Comparison of ENCODE assay signal across 1 cellular context in genomic region chr4:99088485-99089365, GRCh38.
TF ChIP-seq lines count a peak whose summit lies in the region.

Gene ADH5, minus strand, starts transcription at chr4:99088788. Its CDS starts 88 bp downstream, at chr4:99088700.

TF ChIP-seq in HepG2, 621 proteins besides CTCF, POLR2A, EP300 and RAD21 (continued from another document and continues in another):
- peak; percentile 67; the same call in 1 of the 2 replicates for TF ChIP-seq ZBED4 (CRISPR knock-in tag; IDR thresholded peaks at IDR 0.05; ENCODE audit: borderline replicate concordance)
- TF ChIP-seq ARID3A (IDR thresholded peaks at IDR 0.05; ENCODE audit: low read depth, low read length): no peak
- 0 out of 2 replicates have a peak, but pooled peaks have one; percentile 12 for TF ChIP-seq SMC3 (IDR thresholded peaks at IDR 0.05; ENCODE audit: low read length)
- peak; percentile 52; the same call in 1 of the 2 replicates for TF ChIP-seq TSC22D2 (CRISPR knock-in tag; IDR thresholded peaks at IDR 0.05; ENCODE audit: borderline replicate concordance)
- TF ChIP-seq ZNF33B (CRISPR knock-in tag; IDR thresholded peaks at IDR 0.05): peak; percentile 88
- no peak for TF ChIP-seq TCF12 (IDR thresholded peaks at IDR 0.05)
- no peak for TF ChIP-seq TCF12 (CRISPR knock-in tag; IDR thresholded peaks at IDR 0.05)
- TF ChIP-seq ZBTB14 (CRISPR knock-in tag; IDR thresholded peaks at IDR 0.05): peak; percentile 58; the same call in 1 of the 2 replicates
- TF ChIP-seq HNRNPL (IDR thresholded peaks at IDR 0.05; ENCODE audit: low read depth, low read length): no peak
- peak; percentile 64 for TF ChIP-seq IKZF5 (CRISPR knock-in tag; IDR thresholded peaks at IDR 0.05)
- TF ChIP-seq RAD51 (IDR thresholded peaks at IDR 0.05; ENCODE audit: borderline replicate concordance): no peak
- no peak for TF ChIP-seq GPN1 (CRISPR knock-in tag; IDR thresholded peaks at IDR 0.05; ENCODE audit: borderline replicate concordance)
- no peak for TF ChIP-seq SNAPC5 (CRISPR knock-in tag; IDR thresholded peaks at IDR 0.05; ENCODE audit: borderline replicate concordance)
- TF ChIP-seq ZNF775 (CRISPR knock-in tag; IDR thresholded peaks at IDR 0.05; ENCODE audit: borderline replicate concordance): 0 out of 2 replicates have a peak, but pooled peaks have one; percentile 65
- TF ChIP-seq NCOR1 (IDR thresholded peaks at IDR 0.05; ENCODE audit: borderline replicate concordance, low read length): no peak
- TF ChIP-seq TRIM22 (IDR thresholded peaks at IDR 0.05): no peak
- TF ChIP-seq ZNF451 (CRISPR knock-in tag; IDR thresholded peaks at IDR 0.05): no peak
- TF ChIP-seq ATF2 (CRISPR knock-in tag; IDR thresholded peaks at IDR 0.05): peak; percentile 33
- TF ChIP-seq JDP2 (CRISPR knock-in tag; IDR thresholded peaks at IDR 0.05; ENCODE audit: borderline replicate concordance): peak; percentile 40; the same call in 1 of the 2 replicates
- no peak for TF ChIP-seq ZNF224 (CRISPR knock-in tag; IDR thresholded peaks at IDR 0.05)
- no peak for TF ChIP-seq NCOA5 (CRISPR knock-in tag; IDR thresholded peaks at IDR 0.05)
- TF ChIP-seq HIVEP1 (CRISPR knock-in tag; IDR thresholded peaks at IDR 0.05): no peak
- peak; percentile 75; the same call in 1 of the 2 replicates for TF ChIP-seq ZNF772 (CRISPR knock-in tag; IDR thresholded peaks at IDR 0.05)
- TF ChIP-seq FOXP4 (CRISPR knock-in tag; IDR thresholded peaks at IDR 0.05): no peak
- no peak for TF ChIP-seq ZNF460 (CRISPR knock-in tag; IDR thresholded peaks at IDR 0.05; ENCODE audit: borderline replicate concordance)
- TF ChIP-seq ZNF318 (CRISPR knock-in tag; IDR thresholded peaks at IDR 0.05): peak; percentile 80; the same call in 1 of the 2 replicates
- no peak for TF ChIP-seq ZNF20 (CRISPR knock-in tag; IDR thresholded peaks at IDR 0.05)
- TF ChIP-seq ZNF574 (CRISPR knock-in tag; IDR thresholded peaks at IDR 0.05): peak; percentile 67
- TF ChIP-seq KDM5A (IDR thresholded peaks at IDR 0.05; ENCODE audit: borderline replicate concordance, low read length): no peak; the same call in none of the 2 replicates
